In the genomic region with DNA sequence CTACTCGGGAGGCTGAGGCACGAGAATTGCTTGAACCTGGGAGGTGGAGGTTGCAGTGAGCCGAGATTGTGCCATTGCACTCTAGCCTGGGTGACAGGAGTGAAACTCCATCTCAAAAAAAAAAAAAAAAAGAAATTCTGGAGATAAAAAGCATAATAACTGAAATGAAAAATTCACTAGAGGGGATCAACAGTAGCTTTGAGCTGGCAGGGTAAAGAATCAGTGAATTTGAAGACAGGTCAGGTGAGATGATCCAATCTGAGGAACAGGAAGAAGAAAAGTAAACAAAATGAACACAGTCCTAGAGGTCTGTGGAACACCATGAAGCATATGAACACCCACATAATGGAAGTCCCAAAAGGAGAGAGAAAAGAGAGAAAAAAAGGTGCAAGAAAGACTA, we compare ENCODE assay signal across 39 cellular contexts.
"Had no signal": no experiment of that assay in that cellular context is flagged by ENCODE, and none has a peak within 500 bp of the region (broad histone marks: within the 10 kb centered on the region; RNA-seq: fewer than 3 reads in every experiment).

No MANE protein-coding gene starts in this region.

- H3K36me3 ChIP-seq: ascending aorta, brain microvascular endothelial cell, cardiac muscle cell had no signal

- H3K9me3 ChIP-seq: body of pancreas had no signal

- FAIRE-seq: bronchial epithelial cell, TTC549 had no signal

- ATAC-seq: activated CD4-positive, alpha-beta T cell treated with anti-CD3 and anti-CD28 coated beads for 36 hours; activated CD4-positive, CD25-positive, alpha-beta regulatory T cell treated with anti-CD3 and anti-CD28 coated beads, Interleukin-2, amount 50 U/mL, for 24 hours; activated CD8-positive, alpha-beta memory T cell treated with anti-CD3 and anti-CD28 coated beads, Interleukin-2, amount 10 ng/mL, durations not matched to agents 7 days and 5 days; activated CD8-positive, alpha-beta T cell treated with anti-CD3 and anti-CD28 coated beads, Interleukin-2, amount 10 ng/mL, durations not matched to agents 7 days and 5 days; activated naive CD8-positive, alpha-beta T cell treated with anti-CD3 and anti-CD28 coated beads, Interleukin-2, amount 50 U/mL, for 24 hours; body of pancreas had no signal

- H3K27ac Mint-ChIP-seq: activated CD4-positive, alpha-beta memory T cell treated with anti-CD3 and anti-CD28 coated beads, Interleukin-2, amount 10 ng/mL, durations not matched to agents 7 days and 5 days; activated CD4-positive, alpha-beta T cell treated with anti-CD3 and anti-CD28 coated beads for 36 hours; activated CD8-positive, alpha-beta memory T cell treated with anti-CD3 and anti-CD28 coated beads, Interleukin-2, amount 10 ng/mL, durations not matched to agents 7 days and 5 days; activated CD8-positive, alpha-beta T cell treated with anti-CD3 and anti-CD28 coated beads, Interleukin-2, amount 10 ng/mL, durations not matched to agents 7 days and 5 days; activated naive CD8-positive, alpha-beta T cell; activated naive CD8-positive, alpha-beta T cell treated with anti-CD3 and anti-CD28 coated beads, Interleukin-2, amount 10 ng/mL, durations not matched to agents 7 days and 5 days; activated naive CD8-positive, alpha-beta T cell treated with anti-CD3 and anti-CD28 coated beads, Interleukin-2, amount 50 U/mL, for 24 hours; activated T-cell treated with anti-CD3 and anti-CD28 coated beads, Interleukin-2, amount 50 U/mL, for 24 hours; activated T-helper 2 cell treated with anti-CD3 and anti-CD28 coated beads, Interferon-gamma antibody, Interleukin-2, Interleukin-4, amounts not matched to agents 10 μg/mL and 5 μg/mL and 100 μg/mL, durations not matched to agents 14 hours and 24 hours and 36 hours; T-helper 2 cell treated with Interferon-gamma antibody and Interleukin-4, amounts not matched to agents 5 μg/mL and 100 μg/mL, for 36 hours had no signal

- DNase-seq: activated CD4-positive, alpha-beta memory T cell treated with anti-CD3 and anti-CD28 coated beads, Interleukin-2, amount 10 ng/mL, durations not matched to agents 7 days and 5 days; activated CD4-positive, alpha-beta T cell treated with anti-CD3 and anti-CD28 coated beads for 1 hour; activated CD4-positive, alpha-beta T cell treated with anti-CD3 and anti-CD28 coated beads for 36 hours; activated CD4-positive, alpha-beta T cell treated with anti-CD3 and anti-CD28 coated beads for 48 hours; activated CD4-positive, alpha-beta T cell treated with anti-CD3 and anti-CD28 coated beads, Interleukin-2, amount 10 ng/mL, durations not matched to agents 7 days and 5 days; activated CD4-positive, alpha-beta T cell treated with anti-CD3 and anti-CD28 coated beads, Interleukin-2, amount 50 U/mL, for 48 hours; activated CD4-positive, CD25-positive, alpha-beta regulatory T cell; activated CD8-positive, alpha-beta memory T cell treated with anti-CD3 and anti-CD28 coated beads for 24 hours; activated CD8-positive, alpha-beta memory T cell treated with anti-CD3 and anti-CD28 coated beads, Interleukin-2, amount 10 ng/mL, durations not matched to agents 7 days and 5 days; activated CD8-positive, alpha-beta memory T cell treated with anti-CD3 and anti-CD28 coated beads, Interleukin-2, amount 50 U/mL, for 48 hours; activated CD8-positive, alpha-beta T cell treated with anti-CD3 and anti-CD28 coated beads, Interleukin-2, amount 10 ng/mL, durations not matched to agents 7 days and 5 days; activated effector memory CD4-positive, alpha-beta T cell treated with Interleukin-2 at 50 U/mL for 16 hours; activated gamma-delta T cell; activated naive CD4-positive, alpha-beta T cell treated with anti-CD3 and anti-CD28 coated beads, Interleukin-2, amount 50 U/mL, for 16 hours; activated naive CD4-positive, alpha-beta T cell treated with Interleukin-2 at 50 U/mL for 16 hours; activated naive CD8-positive, alpha-beta T cell treated with anti-CD3 and anti-CD28 coated beads, Interleukin-2, amount 10 ng/mL, durations not matched to agents 7 days and 5 days; activated naive CD8-positive, alpha-beta T cell treated with anti-CD3 and anti-CD28 coated beads, Interleukin-2, amount 50 U/mL, for 24 hours; activated T-cell treated with anti-CD3 and anti-CD28 coated beads, Interleukin-2, amount 50 U/mL, for 24 hours; activated T-cell treated with anti-CD3 and anti-CD28 coated beads, Interleukin-2, amount 50 U/mL, for 48 hours; amygdala; anterior cingulate cortex; body of pancreas; brain microvascular endothelial cell; caudate nucleus; cerebellar nuclear complex; T-helper 1 cell; T-helper 2 cell; T-helper 9 cell had no signal

- H3K27me3 ChIP-seq: ascending aorta, body of pancreas, brain microvascular endothelial cell, cardiac muscle cell had no signal

- H3K4me3 Mint-ChIP-seq: activated CD4-positive, alpha-beta memory T cell treated with anti-CD3 and anti-CD28 coated beads, Interleukin-2, amount 10 ng/mL, durations not matched to agents 7 days and 5 days; activated CD4-positive, alpha-beta T cell treated with anti-CD3 and anti-CD28 coated beads for 36 hours; activated CD4-positive, alpha-beta T cell treated with anti-CD3 and anti-CD28 coated beads, Interleukin-2, amount 10 ng/mL, durations not matched to agents 7 days and 5 days; activated CD8-positive, alpha-beta memory T cell treated with anti-CD3 and anti-CD28 coated beads, Interleukin-2, amount 10 ng/mL, durations not matched to agents 7 days and 5 days; activated CD8-positive, alpha-beta T cell treated with anti-CD3 and anti-CD28 coated beads, Interleukin-2, amount 10 ng/mL, durations not matched to agents 7 days and 5 days; activated naive CD8-positive, alpha-beta T cell; activated naive CD8-positive, alpha-beta T cell treated with anti-CD3 and anti-CD28 coated beads, Interleukin-2, amount 10 ng/mL, durations not matched to agents 7 days and 5 days; activated naive CD8-positive, alpha-beta T cell treated with anti-CD3 and anti-CD28 coated beads, Interleukin-2, amount 50 U/mL, for 24 hours; activated T-cell treated with anti-CD3 and anti-CD28 coated beads, Interleukin-2, amount 50 U/mL, for 24 hours; central memory CD8-positive, alpha-beta T cell; T-helper 1 cell treated with Interleukin-12 subunit alpha and Interleukin-12 subunit beta and Interleukin-4 antibody, amounts not matched to agents 30 μg/mL and 1 μg/mL, for 36 hours; T-helper 2 cell treated with Interferon-gamma antibody and Interleukin-4, amounts not matched to agents 5 μg/mL and 100 μg/mL, for 36 hours had no signal

- H3K4me3 ChIP-seq: ascending aorta, body of pancreas, cardiac muscle cell had no signal

- H3K4me1 Mint-ChIP-seq: central memory CD8-positive, alpha-beta T cell had no signal

- H3K27me3 Mint-ChIP-seq: activated CD4-positive, alpha-beta T cell treated with anti-CD3 and anti-CD28 coated beads for 36 hours; activated naive CD8-positive, alpha-beta T cell; activated naive CD8-positive, alpha-beta T cell treated with anti-CD3 and anti-CD28 coated beads, Interleukin-2, amount 50 U/mL, for 24 hours; central memory CD8-positive, alpha-beta T cell had no signal

- H3K4me1 ChIP-seq: body of pancreas had no signal

- H3K27ac ChIP-seq: ascending aorta, body of pancreas, cardiac muscle cell, VCaP had no signal
